In genomic region chrY:7687086-7687485, GRCh38 we compare ENCODE assay signal across 16 cellular contexts.
"Had no signal": no experiment of that assay in that cellular context is flagged by ENCODE, and none has a peak within 500 bp of the region (broad histone marks: within the 10 kb centered on the region; RNA-seq: fewer than 3 reads in every experiment).

No MANE protein-coding gene starts in this region.

- H3K4me1 Mint-ChIP-seq: endodermal cell; stimulated activated naive B cell treated with anti-CD40 and anti-IgM and Interleukin-4, amounts not matched to agents 10 μg/mL and 1 μg/mL and 100 μg/mL, for 72 hours had no signal

- H3K36me3 Mint-ChIP-seq: naive thymus-derived CD8-positive, alpha-beta T cell; stimulated activated naive B cell treated with anti-CD40 and anti-IgM and Interleukin-4, amounts not matched to agents 10 μg/mL and 1 μg/mL and 100 μg/mL, for 72 hours had no signal

- ATAC-seq: gastroesophageal sphincter; left colon; left ventricle myocardium superior; naive thymus-derived CD8-positive, alpha-beta T cell; stimulated activated naive B cell treated with anti-CD40 and anti-IgM and Interleukin-4, amounts not matched to agents 10 μg/mL and 1 μg/mL and 100 μg/mL, for 72 hours had no signal

- DNase-seq: effector CD4-positive, alpha-beta T cell; endodermal cell; head of caudate nucleus; kidney; left colon; left ventricle myocardium superior; naive thymus-derived CD8-positive, alpha-beta T cell; posterior cingulate gyrus; sigmoid colon; stimulated activated CD4-positive, alpha-beta T cell treated with anti-CD3 and anti-CD28 coated beads, Interleukin-2, amount 100 ng/mL, for 24 hours; stimulated activated CD4-positive, alpha-beta T cell treated with anti-CD3 and anti-CD28 coated beads, Interleukin-4, amount 100 ng/mL, for 4 hours; stimulated activated naive B cell treated with anti-CD40 and anti-IgM and Interleukin-4, amounts not matched to agents 10 μg/mL and 1 μg/mL and 100 μg/mL, for 72 hours; stomach; substantia nigra; transverse colon had no signal

- H3K27ac Mint-ChIP-seq: endodermal cell; naive thymus-derived CD8-positive, alpha-beta T cell; stimulated activated naive B cell treated with anti-CD40 and anti-IgM and Interleukin-4, amounts not matched to agents 10 μg/mL and 1 μg/mL and 100 μg/mL, for 72 hours had no signal

- H3K4me3 Mint-ChIP-seq: endodermal cell; naive thymus-derived CD8-positive, alpha-beta T cell; stimulated activated naive B cell treated with anti-CD40 and anti-IgM and Interleukin-4, amounts not matched to agents 10 μg/mL and 1 μg/mL and 100 μg/mL, for 72 hours had no signal

- H3K27me3 Mint-ChIP-seq: stimulated activated naive B cell treated with anti-CD40 and anti-IgM and Interleukin-4, amounts not matched to agents 10 μg/mL and 1 μg/mL and 100 μg/mL, for 72 hours had no signal

- H3K9me3 Mint-ChIP-seq: endodermal cell; naive thymus-derived CD8-positive, alpha-beta T cell; stimulated activated naive B cell treated with anti-CD40 and anti-IgM and Interleukin-4, amounts not matched to agents 10 μg/mL and 1 μg/mL and 100 μg/mL, for 72 hours had no signal
